ENCODE assay signal across 8 cellular contexts in genomic region chr1:961132-961652, GRCh38. TPM values are rescaled to one million over a fixed set of nuclear protein-coding genes. Genes with fewer than 3 reads are reported as not detected.
DNase-seq lines count a peak whose midpoint lies in the region; ATAC-seq and TF ChIP-seq lines count a peak whose summit lies in the region.

No MANE protein-coding gene starts in this region.

- intact Hi-C loops in activated naive CD4-positive, alpha-beta T cell treated with anti-CD3 and anti-CD28 coated beads for 36 hours (cut with micrococcal nuclease): no loop called here
- intact Hi-C loops in left lung (cut with DNase I): no loop called here
- intact Hi-C loops in tibial artery (cut with DNase I; ENCODE audit: low total_unique reads): loop anchor here (5.0 kb wide), 1 partner anchor 54 kb away; no protein-coding TSS in a partner anchor

- H3K4me3 ChIP-seq in left lung: peak overlapping the region; percentile 57 to 73
- H3K4me3 ChIP-seq in tibial artery: peak overlapping the region; percentile 98 to 100

- H3K27ac Mint-ChIP-seq in activated naive CD4-positive, alpha-beta T cell treated with anti-CD3 and anti-CD28 coated beads for 36 hours: no peak overlapping the region
- H3K27ac Mint-ChIP-seq in activated T-helper 17 cell treated with anti-CD3 and anti-CD28 coated beads, Interleukin-2, amount 50 U/mL, for 72 hours: no peak overlapping the region

- TF ChIP-seq CTCF in left lung (IDR thresholded peaks at IDR 0.05): no peak
- no peak for TF ChIP-seq CTCF in tibial artery (IDR thresholded peaks at IDR 0.05)

- H3K4me3 Mint-ChIP-seq in activated naive CD4-positive, alpha-beta T cell treated with anti-CD3 and anti-CD28 coated beads for 36 hours: peak overlapping the region; percentile 52
- peak overlapping the region; percentile 42 for H3K4me3 Mint-ChIP-seq in activated T-helper 17 cell treated with anti-CD3 and anti-CD28 coated beads, Interleukin-2, amount 50 U/mL, for 72 hours

- H3K9me3 ChIP-seq in left lung: no peaks in the 10 kb centered on the region
- H3K9me3 ChIP-seq in tibial artery: no peaks in the 10 kb centered on the region

- H3K27me3 ChIP-seq in left lung (peaks cover 0 to 21% of the 10 kb centered on the region in 2 donors), tibial artery (no peaks in the 10 kb centered on the region)

- no peaks in the 10 kb centered on the region for H3K27me3 Mint-ChIP-seq in activated naive CD4-positive, alpha-beta T cell treated with anti-CD3 and anti-CD28 coated beads for 36 hours (ENCODE audit: low read depth)
- H3K27me3 Mint-ChIP-seq in activated T-helper 17 cell treated with anti-CD3 and anti-CD28 coated beads, Interleukin-2, amount 50 U/mL, for 72 hours: no peaks in the 10 kb centered on the region

- peaks cover 11 to 50% of the 10 kb centered on the region in 2 donors for H3K4me1 ChIP-seq in left lung
- peaks cover 0 to 51% (median 35%) of the 10 kb centered on the region in 4 donors for H3K4me1 ChIP-seq in tibial artery

- peaks cover 20% of the 10 kb centered on the region for H3K4me1 Mint-ChIP-seq in activated naive CD4-positive, alpha-beta T cell treated with anti-CD3 and anti-CD28 coated beads for 36 hours (ENCODE audit: low read depth)
- peaks cover 7% of the 10 kb centered on the region for H3K4me1 Mint-ChIP-seq in activated T-helper 17 cell treated with anti-CD3 and anti-CD28 coated beads, Interleukin-2, amount 50 U/mL, for 72 hours

- CTCF ChIA-PET in activated naive CD4-positive, alpha-beta T cell treated with anti-CD3 and anti-CD28 coated beads for 36 hours (lab: Charles Lee): interaction anchor here (1.2 kb wide), 1 partner anchor 22 kb away, joined by 3 read pairs; no protein-coding TSS in a partner anchor

- peaks cover 11% of the 10 kb centered on the region for H3K36me3 Mint-ChIP-seq in activated naive CD4-positive, alpha-beta T cell treated with anti-CD3 and anti-CD28 coated beads for 36 hours (ENCODE audit: low read depth)
- peaks cover 28% of the 10 kb centered on the region for H3K36me3 Mint-ChIP-seq in activated T-helper 17 cell treated with anti-CD3 and anti-CD28 coated beads, Interleukin-2, amount 50 U/mL, for 72 hours (ENCODE audit: low read depth)

- no peak for ATAC-seq in activated T-helper 17 cell treated with anti-CD3 and anti-CD28 coated beads, Interleukin-2, amount 50 U/mL, for 72 hours (replicated peaks)
- ATAC-seq in left lung: no peak
- no peak for ATAC-seq in GM19035 (IDR thresholded peaks at IDR 0.05; ENCODE audit: unreplicated experiment)

- DNase-seq in activated naive CD4-positive, alpha-beta T cell treated with anti-CD3 and anti-CD28 coated beads for 36 hours: no peak
- no peak for DNase-seq in activated naive CD4-positive, alpha-beta T cell (lab: John Stamatoyannopoulos, UW)
- no peak for DNase-seq in left lung
- DNase-seq in tibial artery: no peak
- DNase-seq in NCI-H2107 (lab: John Stamatoyannopoulos, UW): no peak
- DNase-seq in HuH-7.5 (ENCODE audit: low spot score): no peak

- H3K36me3 ChIP-seq in left lung (peaks cover 0 to 36% of the 10 kb centered on the region in 2 donors), tibial artery (peaks cover under 1 to 34% (median 14%) of the 10 kb centered on the region in 3 donors)

- no peak overlapping the region for H3K27ac ChIP-seq in left lung
- peak overlapping the region in 1 of 2 donors; percentile 75 for H3K27ac ChIP-seq in tibial artery

- H3K9me3 Mint-ChIP-seq in activated naive CD4-positive, alpha-beta T cell treated with anti-CD3 and anti-CD28 coated beads for 36 hours: no peaks in the 10 kb centered on the region
- no peaks in the 10 kb centered on the region for H3K9me3 Mint-ChIP-seq in activated T-helper 17 cell treated with anti-CD3 and anti-CD28 coated beads, Interleukin-2, amount 50 U/mL, for 72 hours

RNA-seq across cellular contexts. Expression of gene KLHL17, which starts 0.8 kb away (rescaled TPM):
- 10 to 100 TPM; 19.4 to 20.2 TPM for total RNA-seq in activated naive CD4-positive, alpha-beta T cell treated with anti-CD3 and anti-CD28 coated beads for 36 hours
- 10 to 100 TPM; 17.4 to 17.8 TPM for total RNA-seq in activated T-helper 17 cell treated with anti-CD3 and anti-CD28 coated beads, Interleukin-2, amount 50 U/mL, for 72 hours
- 10 to 100 TPM; 11.8 to 17.9 TPM for total RNA-seq in left lung

RNA-seq across cellular contexts. Expression of gene NOC2L, which starts 2.1 kb away (rescaled TPM):
- 100 to 1,000 TPM; 113 to 119 TPM for total RNA-seq in activated naive CD4-positive, alpha-beta T cell treated with anti-CD3 and anti-CD28 coated beads for 36 hours
- 100 to 1,000 TPM in 1 of 2 donors, 10 to 100 TPM in 1; 57.6 to 141 TPM for total RNA-seq in activated T-helper 17 cell treated with anti-CD3 and anti-CD28 coated beads, Interleukin-2, amount 50 U/mL, for 72 hours
- total RNA-seq in left lung: 10 to 100 TPM; 44.9 to 76.8 TPM

RNA-seq across cellular contexts. Expression of gene PLEKHN1, which starts 5.1 kb away (rescaled TPM):
- total RNA-seq in activated naive CD4-positive, alpha-beta T cell treated with anti-CD3 and anti-CD28 coated beads for 36 hours: under 1 TPM; 0.52 to 0.69 TPM
- 1 to 10 TPM; 2.8 to 6.3 TPM for total RNA-seq in activated T-helper 17 cell treated with anti-CD3 and anti-CD28 coated beads, Interleukin-2, amount 50 U/mL, for 72 hours
- total RNA-seq in left lung: 1 to 10 TPM; 3.8 to 5.1 TPM

RNA-seq across cellular contexts. Expression of gene PERM1, which starts 20.7 kb away (rescaled TPM):
- not detected for total RNA-seq in activated naive CD4-positive, alpha-beta T cell treated with anti-CD3 and anti-CD28 coated beads for 36 hours
- total RNA-seq in activated T-helper 17 cell treated with anti-CD3 and anti-CD28 coated beads, Interleukin-2, amount 50 U/mL, for 72 hours: not detected
- not detected for total RNA-seq in left lung

RNA-seq across cellular contexts. Expression of gene SAMD11, which starts 37.5 kb away (rescaled TPM):
- total RNA-seq in activated naive CD4-positive, alpha-beta T cell treated with anti-CD3 and anti-CD28 coated beads for 36 hours: not detected
- total RNA-seq in activated T-helper 17 cell treated with anti-CD3 and anti-CD28 coated beads, Interleukin-2, amount 50 U/mL, for 72 hours: not detected
- total RNA-seq in left lung: 10 to 100 TPM in 1 of 2 donors, 1 to 10 TPM in 1; 7.1 to 49.7 TPM
